In genomic region chr17:1975573-1975972, GRCh38 we compare ENCODE assay signal across 19 cellular contexts. TPM values are rescaled to one million over a fixed set of nuclear protein-coding genes. Genes with fewer than 3 reads are reported as not detected.
"Had no signal": no experiment of that assay in that cellular context is flagged by ENCODE, and none has a peak within 500 bp of the region (broad histone marks: within the 10 kb centered on the region; RNA-seq: fewer than 3 reads in every experiment).

No MANE protein-coding gene starts in this region.

- H3K9me3 ChIP-seq: mucosa of descending colon, right atrium auricular region, upper lobe of right lung had no signal

- H3K9me3 Mint-ChIP-seq: activated naive CD4-positive, alpha-beta T cell treated with anti-CD3 and anti-CD28 coated beads, Interleukin-2, amount 50 U/mL, for 72 hours; memory B cell had no signal

- H3K4me3 ChIP-seq: mucosa of descending colon, right atrium auricular region, upper lobe of right lung had no signal

- H3K4me3 Mint-ChIP-seq: memory B cell had no signal

- FAIRE-seq: endothelial cell of umbilical vein, small intestine had no signal

- DNase-seq: activated CD4-positive, CD25-positive, alpha-beta regulatory T cell treated with anti-CD3 and anti-CD28 coated beads, Interleukin-2, amount 50 U/mL, for 72 hours; anterior cingulate cortex; brain microvascular endothelial cell; cortex of kidney; effector CD4-positive, alpha-beta T cell; foreskin fibroblast; kidney glomerular epithelial cell; left ventricle myocardium superior; mucosa of descending colon; occipital lobe; small intestine; stimulated activated CD4-positive, alpha-beta T cell treated with anti-CD3 and anti-CD28 coated beads, Interleukin-4, amount 100 ng/mL, for 24 hours; stimulated activated naive CD4-positive, alpha-beta T cell treated with Interleukin-2 at 50 U/mL for 16 hours; upper lobe of right lung had no signal

- H3K27ac Mint-ChIP-seq: memory B cell; naive thymus-derived CD4-positive, alpha-beta T cell had no signal

- H3K27ac ChIP-seq: brain microvascular endothelial cell, right atrium auricular region, upper lobe of right lung had no signal

- H3K4me1 ChIP-seq: upper lobe of right lung had no signal

- H3K36me3 Mint-ChIP-seq: naive thymus-derived CD4-positive, alpha-beta T cell had no signal

- ATAC-seq: left ventricle myocardium superior, mucosa of descending colon, upper lobe of right lung had no signal

- H3K36me3 ChIP-seq: brain microvascular endothelial cell, right atrium auricular region, upper lobe of right lung had no signal

- H3K27me3 ChIP-seq: right atrium auricular region had no signal

RNA-seq across cellular contexts. Expression of gene RTN4RL1, which starts 49.6 kb away (rescaled TPM):
- total RNA-seq: endothelial cell of umbilical vein had no signal
